In the genomic region with DNA sequence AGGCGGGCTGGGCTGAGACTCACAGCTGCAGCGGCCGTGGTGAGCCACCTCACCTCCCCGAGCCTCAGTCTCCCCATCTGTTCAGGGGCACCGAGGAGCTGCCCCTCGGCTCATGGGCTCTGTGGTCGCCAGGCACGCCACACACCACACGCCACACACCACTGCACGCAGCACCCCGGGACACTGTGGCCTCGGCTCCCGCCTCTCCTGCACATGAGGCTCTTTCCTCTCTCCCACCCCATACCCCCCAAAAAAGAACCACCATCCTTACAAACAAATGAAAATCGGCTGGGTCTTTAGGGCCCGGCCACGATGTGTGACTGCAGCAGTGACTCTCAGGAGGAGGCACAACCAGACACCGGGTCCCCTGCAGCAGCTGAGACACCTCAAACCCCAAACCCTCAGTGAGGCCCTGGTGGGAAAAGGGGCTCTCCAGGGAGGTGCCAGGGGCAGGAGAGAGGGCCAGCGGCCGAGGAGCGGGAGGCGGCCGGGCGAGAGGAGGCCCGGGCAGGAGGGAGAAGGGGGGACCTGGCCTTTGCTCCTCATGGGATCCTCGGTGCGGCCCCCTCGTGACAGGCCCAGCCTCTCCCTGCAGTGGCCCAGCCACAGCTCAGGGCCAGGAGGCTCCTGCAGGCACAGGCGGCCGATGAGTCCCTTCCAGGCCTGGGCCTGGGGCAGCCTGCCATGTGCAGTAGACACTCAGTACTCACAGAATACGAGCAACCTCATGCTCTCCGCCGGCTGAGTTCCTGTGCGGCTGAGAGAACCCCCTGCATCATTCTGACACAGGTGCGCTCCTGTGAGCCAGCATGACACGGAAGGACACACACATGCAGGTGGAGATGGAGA, we compare ENCODE assay signal across 1 cellular context.
TF ChIP-seq lines count a peak whose summit lies in the region.

No MANE protein-coding gene starts in this region.

TF ChIP-seq in SK-N-SH treated with all-trans-retinoic acid at 6 μM for 48 hours, 23 proteins besides CTCF, POLR2A, EP300 and RAD21 (continued from another document):
- no peak for TF ChIP-seq CSRNP3 (CRISPR knock-in tag; IDR thresholded peaks at IDR 0.05)
TF ChIP-seq in SK-N-SH treated with all-trans-retinoic acid at 6 μM for 48 hours: peak in this region for 0.
